25 cellular contexts compared by ENCODE assay signal in genomic region chr10:105071980-105072379, GRCh38.
"Had no signal": no experiment of that assay in that cellular context is flagged by ENCODE, and none has a peak within 500 bp of the region (broad histone marks: within the 10 kb centered on the region; RNA-seq: fewer than 3 reads in every experiment).

No MANE protein-coding gene starts in this region.

- H3K27ac ChIP-seq: neural progenitor cell, ovary, parathyroid adenoma, psoas muscle, right lobe of liver, sigmoid colon, stomach, thoracic aorta, thyroid gland, tibial nerve, upper lobe of left lung, vagina had no signal

- H3K36me3 ChIP-seq: neural progenitor cell, ovary, right lobe of liver, sigmoid colon, stomach, thoracic aorta, thyroid gland, tibial nerve, upper lobe of left lung, vagina had no signal

- H2AFZ ChIP-seq: neural progenitor cell, parathyroid adenoma had no signal

- H3K4me2 ChIP-seq: neural progenitor cell had no signal

- DNase-seq: naive thymus-derived CD4-positive, alpha-beta T cell; natural killer cell; occipital lobe; ovary; posterior cingulate gyrus; psoas muscle; right lobe of liver; sigmoid colon; small intestine; stimulated activated CD4-positive, alpha-beta T cell treated with anti-CD3 and anti-CD28 coated beads, Interleukin-15, amount 100 ng/mL, for 24 hours; stimulated activated CD4-positive, alpha-beta T cell treated with anti-CD3 and anti-CD28 coated beads, Interleukin-2, amount 100 ng/mL, for 24 hours; stimulated activated CD4-positive, alpha-beta T cell treated with anti-CD3 and anti-CD28 coated beads, Interleukin-2, amount 100 ng/mL, for 48 hours; stimulated activated CD4-positive, alpha-beta T cell treated with anti-CD3 and anti-CD28 coated beads, Interleukin-4, amount 100 ng/mL, for 24 hours; stimulated activated naive B cell treated with anti-CD40 and anti-IgM and Interleukin-4, amounts not matched to agents 10 μg/mL and 1 μg/mL and 100 μg/mL, for 72 hours; stimulated activated naive CD4-positive, alpha-beta T cell treated with Interleukin-2 at 50 U/mL for 16 hours; stomach; thyroid gland; trophoblast cell; upper lobe of left lung had no signal

- H3K4me1 ChIP-seq: neural progenitor cell, parathyroid adenoma, psoas muscle, right lobe of liver, sigmoid colon, stomach, thyroid gland, tibial nerve, upper lobe of left lung, vagina had no signal

- H3K27me3 ChIP-seq: neural progenitor cell, ovary, right lobe of liver, sigmoid colon, stomach, thyroid gland, tibial nerve, upper lobe of left lung, vagina had no signal

- H3K79me2 ChIP-seq: parathyroid adenoma had no signal

- H3K9ac ChIP-seq: neural progenitor cell, parathyroid adenoma had no signal

- H3K4me3 ChIP-seq: neural progenitor cell, ovary, psoas muscle, right lobe of liver, sigmoid colon, stomach, thoracic aorta, thyroid gland, tibial nerve, upper lobe of left lung, vagina had no signal

- ATAC-seq: naive thymus-derived CD4-positive, alpha-beta T cell; natural killer cell; psoas muscle; right lobe of liver; stimulated activated effector memory CD8-positive, alpha-beta T cell treated with anti-CD3 and anti-CD28 coated beads, Interleukin-12 subunit alpha, Interleukin-12 subunit beta, amount 100 ng/mL, for 72 hours; stimulated activated naive B cell treated with anti-CD40 and anti-IgM and Interleukin-4, amounts not matched to agents 10 μg/mL and 1 μg/mL and 100 μg/mL, for 72 hours had no signal

- H3K9me3 ChIP-seq: ovary, psoas muscle, right lobe of liver, sigmoid colon, stomach, thoracic aorta, thyroid gland, tibial nerve, upper lobe of left lung, vagina had no signal
